Comparison of ENCODE assay signal across 8 cellular contexts in the genomic region with DNA sequence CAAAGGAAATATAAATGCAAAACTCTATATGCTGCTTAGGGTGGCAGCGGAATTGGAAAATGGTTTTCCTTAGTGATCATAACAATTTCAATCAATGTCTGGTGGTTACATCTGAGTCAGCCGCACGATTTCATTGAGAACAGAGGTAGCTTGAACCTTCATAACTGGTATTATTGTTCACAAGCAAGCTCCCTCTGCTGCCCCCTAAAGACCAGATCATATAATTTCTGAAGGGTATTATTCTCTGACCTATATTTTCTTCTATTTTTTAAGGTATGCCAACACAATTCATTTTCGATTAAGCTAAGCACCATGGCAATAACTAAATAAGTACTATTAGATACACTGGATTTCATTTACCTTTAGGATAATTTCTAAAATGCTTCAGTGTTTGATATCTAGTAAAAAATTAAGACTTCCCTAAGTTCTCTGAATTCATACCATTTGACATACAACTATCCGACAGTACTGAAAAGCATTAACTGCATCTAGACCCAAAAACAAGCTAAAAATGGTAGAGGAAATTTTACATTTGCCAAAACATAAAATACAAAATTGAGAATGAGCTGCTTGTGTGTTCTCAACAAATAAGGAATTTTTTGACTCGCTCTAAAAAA.
DNase-seq lines count a peak whose midpoint lies in the region; ATAC-seq, FAIRE-seq and TF ChIP-seq lines count a peak whose summit lies in the region.

No MANE protein-coding gene starts in this region.

- FAIRE-seq in HepG2 (lab: Jason Lieb, UNC) = no peak

- no peak overlapping the region for H3K4me2 ChIP-seq in HepG2 (ENCODE audit: low read depth, low read length)

- H3K4me3 ChIP-seq in HepG2 (replicated peaks in 1 of 3; ENCODE audit: insufficient read depth in 1 of 3, low read depth in 2 of 3, low read length in 3 of 3) = no peak overlapping the region

- WGBS in HepG2 (ENCODE audit: low lambda C conversion rate) = 71% methylated on average over 6 of the region's 6 CpGs

- no peak overlapping the region for H3K27ac ChIP-seq in HepG2 (ENCODE audit: extremely low read length, insufficient read depth, low read length)

- POLR2A ChIA-PET in HepG2 (lab: Yijun Ruan, JAX) = no interaction called here

- no peaks in the 10 kb centered on the region for H3K9me3 ChIP-seq in HepG2 (ENCODE audit: low read length)

- H3K9ac ChIP-seq in HepG2 (ENCODE audit: insufficient read depth, low read depth, low read length) = no peak overlapping the region

- H3K27me3 ChIP-seq in HepG2 (ENCODE audit: control insufficient read depth in 1 of 2, insufficient read depth in 2 of 2, low read length in 2 of 2) = peaks cover 0 to 1% of the 10 kb centered on the region in 2 experiments; a peak in 1 of 5 replicates

- H4K20me1 ChIP-seq in HepG2 (ENCODE audit: insufficient read depth, low read length) = no peaks in the 10 kb centered on the region

- CTCF ChIA-PET in HepG2 (lab: Yijun Ruan, JAX; ENCODE audit: low intra/inter-chr PET ratio, low total read pairs) = interaction anchor here (1.1 kb wide), 1 partner anchor 347 kb away, joined by 4 read pairs; no protein-coding TSS in a partner anchor

- in situ Hi-C loops in HepG2 (cut with HindIII; ENCODE audit: extremely low pct_ligation_motif_present, low pct_unique_long_range_greater_than_20kb) = no loop called here

- no peaks in the 10 kb centered on the region for H3K4me1 ChIP-seq in HepG2 (ENCODE audit: insufficient read depth, low read length)

- no peak for TF ChIP-seq POLR2A in HepG2 (IDR thresholded peaks at IDR 0.05; ENCODE audit: insufficient read depth in 1 of 2, low read depth in 2 of 2, low read length in 2 of 2)

- TF ChIP-seq CTCF in HepG2 (CRISPR knock-in tag; IDR thresholded peaks at IDR 0.05) = peak; percentile 51

- ATAC-seq in GM18858 (IDR thresholded peaks at IDR 0.05; ENCODE audit: unreplicated experiment) (peak; percentile 66), HepG2 (peak; percentile 50; the same call in 1 of the 3 replicates), HG02840 (IDR thresholded peaks at IDR 0.05; ENCODE audit: low FRiP score, unreplicated experiment) (no peak)

- BruUV-seq in HepG2 (replicated peaks; lab: Mats Ljungman, UMichigan) = no TSS peak

- no peak overlapping the region for H2AFZ ChIP-seq in HepG2 (ENCODE audit: low read length)

- DNase-seq in Ammon's horn (ENCODE audit: low spot score) (peak; percentile 5), NCI-H1092 treated with DMSO at 0.1 percent for 48 hours (lab: John Stamatoyannopoulos, UW) (peak; percentile 36), amniotic epithelial cell (ENCODE audit: low read depth) (peak; percentile 52), HepG2 (ENCODE audit: low spot score) (peak; percentile 47), NCI-H187 (lab: John Stamatoyannopoulos, UW) (no peak)
- DNase-seq in stimulated activated CD4-positive, alpha-beta T cell treated with anti-CD3 and anti-CD28 coated beads, Interleukin-2, amount 100 ng/mL, for 48 hours = no peak

- intact Hi-C loops in HepG2 (cut with micrococcal nuclease; ENCODE audit: unreplicated experiment) = loop anchor here (2.0 kb wide), 1 partner anchor 208 kb away; no protein-coding TSS in a partner anchor

- TF ChIP-seq EP300 in HepG2 (IDR thresholded peaks at IDR 0.05; ENCODE audit: low read depth in 2 of 2, low read length in 2 of 2) (no peak), HepG2 (CRISPR knock-in tag; IDR thresholded peaks at IDR 0.05; ENCODE audit: borderline replicate concordance) (no peak)

- H3K79me2 ChIP-seq in HepG2 (ENCODE audit: insufficient read depth, low read length) = no peaks in the 10 kb centered on the region

- no peaks in the 10 kb centered on the region for H3K36me3 ChIP-seq in HepG2 (replicated peaks in 1 of 2; ENCODE audit: control insufficient read depth in 1 of 2, insufficient read depth in 2 of 2, low read length in 2 of 2)

- no peak for TF ChIP-seq RAD21 in HepG2 (CRISPR knock-in tag; IDR thresholded peaks at IDR 0.05)

TF ChIP-seq in HepG2, 621 proteins besides CTCF, POLR2A, EP300 and RAD21:
- TF ChIP-seq SMC3 (IDR thresholded peaks at IDR 0.05; ENCODE audit: low read length) = peak; percentile 23; the same call in 1 of the 2 replicates
- TF ChIP-seq, protein P1, sequence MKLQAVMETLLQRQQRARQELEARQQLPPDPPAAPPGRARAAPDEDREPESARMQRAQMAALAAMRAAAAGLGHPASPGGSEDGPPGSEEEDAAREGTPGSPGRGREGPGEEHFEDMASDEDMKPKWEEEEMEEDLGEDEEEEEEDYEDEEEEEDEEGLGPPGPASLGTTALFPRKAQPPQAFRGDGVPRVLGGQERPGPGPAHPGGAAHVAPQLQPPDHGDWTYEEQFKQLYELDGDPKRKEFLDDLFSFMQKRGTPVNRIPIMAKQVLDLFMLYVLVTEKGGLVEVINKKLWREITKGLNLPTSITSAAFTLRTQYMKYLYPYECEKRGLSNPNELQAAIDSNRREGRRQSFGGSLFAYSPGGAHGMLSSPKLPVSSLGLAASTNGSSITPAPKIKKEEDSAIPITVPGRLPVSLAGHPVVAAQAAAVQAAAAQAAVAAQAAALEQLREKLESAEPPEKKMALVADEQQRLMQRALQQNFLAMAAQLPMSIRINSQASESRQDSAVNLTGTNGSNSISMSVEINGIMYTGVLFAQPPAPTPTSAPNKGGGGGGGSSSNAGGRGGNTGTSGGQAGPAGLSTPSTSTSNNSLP (IDR thresholded peaks at IDR 0.05; ENCODE audit: low read depth, low read length) = 0 out of 2 replicates have a peak, but pooled peaks have one; percentile 32
- TF ChIP-seq STAG1 (CRISPR knock-in tag; IDR thresholded peaks at IDR 0.05) = peak; percentile 54
- TF ChIP-seq ZNF883 (CRISPR knock-in tag; IDR thresholded peaks at IDR 0.05; ENCODE audit: not compliant biosample characterization) = no peak
TF ChIP-seq in HepG2: peak in this region for 3.

Comparison
In these comparisons a context has a peak if more than half of its experiments do, and no peak if none do; other contexts are left out.
1. DNase-seq: peak in Ammon's horn (single experiment), NCI-H1092 treated with DMSO at 0.1 percent for 48 hours (single experiment), amniotic epithelial cell (single experiment) and HepG2 (single experiment); none in NCI-H187 (0 of 2) and stimulated activated CD4-positive, alpha-beta T cell treated with anti-CD3 and anti-CD28 coated beads, Interleukin-2, amount 100 ng/mL, for 48 hours (0 of 2).